Comparison of ENCODE assay signal across 8 cellular contexts in the genomic region with DNA sequence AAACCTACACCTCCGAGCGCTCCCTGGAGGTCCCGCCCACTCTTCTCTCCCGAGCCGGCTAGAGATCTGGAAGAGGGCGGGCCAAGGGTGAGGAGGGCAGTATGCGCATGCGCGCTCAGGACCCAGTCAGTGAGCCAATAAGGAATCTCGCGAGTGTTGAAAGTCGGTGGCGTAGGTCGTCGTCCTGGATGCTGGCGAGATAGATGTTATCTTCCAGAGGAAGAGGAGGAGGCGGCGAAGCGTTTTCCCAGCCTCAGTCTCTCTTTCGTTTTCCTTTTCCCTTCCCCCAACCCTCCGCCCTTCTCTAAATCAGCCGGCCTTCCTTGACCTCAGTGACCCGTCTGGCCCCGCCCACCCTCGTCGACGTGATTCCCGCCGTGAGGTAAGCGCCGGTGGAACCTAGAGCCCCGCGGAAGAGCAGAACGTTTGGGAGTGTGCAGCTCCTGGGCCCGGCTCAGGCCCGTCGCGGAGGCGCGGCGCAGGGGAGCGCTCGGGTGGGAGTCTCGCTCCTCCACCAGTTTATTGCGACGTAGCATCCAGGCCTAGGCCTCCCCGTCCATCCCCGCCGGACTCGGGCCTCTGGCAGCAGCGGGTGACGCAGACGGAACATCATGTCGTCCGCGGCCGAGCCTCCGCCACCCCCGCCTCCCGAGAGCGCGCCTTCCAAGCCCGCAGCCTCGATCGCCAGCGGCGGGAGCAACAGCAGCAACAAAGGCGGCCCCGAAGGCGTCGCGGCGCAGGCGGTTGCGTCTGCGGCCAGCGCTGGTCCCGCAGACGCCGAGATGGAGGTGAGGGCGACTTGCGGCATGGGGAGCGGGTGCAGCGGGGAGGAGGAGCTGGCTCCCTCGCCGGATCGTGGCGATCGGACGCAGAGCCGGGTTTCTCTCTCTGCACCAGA. TPM values are rescaled to one million over a fixed set of nuclear protein-coding genes. Genes with fewer than 3 reads are reported as not detected.
DNase-seq lines count a peak whose midpoint lies in the region; ATAC-seq lines count a peak whose summit lies in the region.

A gene with protein sequence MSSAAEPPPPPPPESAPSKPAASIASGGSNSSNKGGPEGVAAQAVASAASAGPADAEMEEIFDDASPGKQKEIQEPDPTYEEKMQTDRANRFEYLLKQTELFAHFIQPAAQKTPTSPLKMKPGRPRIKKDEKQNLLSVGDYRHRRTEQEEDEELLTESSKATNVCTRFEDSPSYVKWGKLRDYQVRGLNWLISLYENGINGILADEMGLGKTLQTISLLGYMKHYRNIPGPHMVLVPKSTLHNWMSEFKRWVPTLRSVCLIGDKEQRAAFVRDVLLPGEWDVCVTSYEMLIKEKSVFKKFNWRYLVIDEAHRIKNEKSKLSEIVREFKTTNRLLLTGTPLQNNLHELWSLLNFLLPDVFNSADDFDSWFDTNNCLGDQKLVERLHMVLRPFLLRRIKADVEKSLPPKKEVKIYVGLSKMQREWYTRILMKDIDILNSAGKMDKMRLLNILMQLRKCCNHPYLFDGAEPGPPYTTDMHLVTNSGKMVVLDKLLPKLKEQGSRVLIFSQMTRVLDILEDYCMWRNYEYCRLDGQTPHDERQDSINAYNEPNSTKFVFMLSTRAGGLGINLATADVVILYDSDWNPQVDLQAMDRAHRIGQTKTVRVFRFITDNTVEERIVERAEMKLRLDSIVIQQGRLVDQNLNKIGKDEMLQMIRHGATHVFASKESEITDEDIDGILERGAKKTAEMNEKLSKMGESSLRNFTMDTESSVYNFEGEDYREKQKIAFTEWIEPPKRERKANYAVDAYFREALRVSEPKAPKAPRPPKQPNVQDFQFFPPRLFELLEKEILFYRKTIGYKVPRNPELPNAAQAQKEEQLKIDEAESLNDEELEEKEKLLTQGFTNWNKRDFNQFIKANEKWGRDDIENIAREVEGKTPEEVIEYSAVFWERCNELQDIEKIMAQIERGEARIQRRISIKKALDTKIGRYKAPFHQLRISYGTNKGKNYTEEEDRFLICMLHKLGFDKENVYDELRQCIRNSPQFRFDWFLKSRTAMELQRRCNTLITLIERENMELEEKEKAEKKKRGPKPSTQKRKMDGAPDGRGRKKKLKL (plus strand): TSS at position 389 of the 898 bp plus-strand sequence. CDS start 223 bp downstream, at position 612.

- ATAC-seq in GM19328 (IDR thresholded peaks at IDR 0.05; ENCODE audit: unreplicated experiment): peak; percentile 83
- peak; percentile 80 for ATAC-seq in HG03520 (IDR thresholded peaks at IDR 0.05; ENCODE audit: unreplicated experiment)
- ATAC-seq in left colon: peak; percentile 91

- DNase-seq in NCI-H69 (lab: John Stamatoyannopoulos, UW) (peak; percentile 95), cortex of kidney (lab: John Stamatoyannopoulos, UW) (peak; percentile 93), left colon (peak; percentile 96 to 98)
- DNase-seq in activated CD4-positive, alpha-beta T cell treated with anti-CD3 and anti-CD28 coated beads, Interleukin-2, amount 10 ng/mL, durations not matched to agents 7 days and 5 days: peak; percentile 96
- peak; percentile 96 for DNase-seq in stimulated activated CD4-positive, alpha-beta T cell treated with anti-CD3 and anti-CD28 coated beads, Interleukin-1b, Interleukin-23, amount 100 ng/mL, for 48 hours

- H3K9me3 ChIP-seq in BLaER1: no peaks in the 10 kb centered on the region

- POLR2A ChIA-PET in activated CD4-positive, alpha-beta T cell treated with anti-CD3 and anti-CD28 coated beads, Interleukin-2, amount 10 ng/mL, durations not matched to agents 7 days and 5 days (lab: Charles Lee): interaction anchor here (0.6 to 0.7 kb wide), 2 partner anchors 16 to 296 kb away, joined by 4 read pairs; no protein-coding TSS in a partner anchor

- H3K27ac Mint-ChIP-seq in activated CD4-positive, alpha-beta T cell treated with anti-CD3 and anti-CD28 coated beads, Interleukin-2, amount 10 ng/mL, durations not matched to agents 7 days and 5 days: peak within 1 kb of the TSS; percentile 98

- H3K36me3 ChIP-seq in BLaER1: peaks cover 14% of the 10 kb centered on the region

- intact Hi-C loops in left colon (cut with DNase I, micrococcal nuclease): no loop called here

- peaks cover 33% of the 10 kb centered on the region for H3K4me1 ChIP-seq in BLaER1

- peak within 1 kb of the TSS; percentile 91 for H3K4me3 Mint-ChIP-seq in activated CD4-positive, alpha-beta T cell treated with anti-CD3 and anti-CD28 coated beads, Interleukin-2, amount 10 ng/mL, durations not matched to agents 7 days and 5 days

- H3K27me3 Mint-ChIP-seq in activated CD4-positive, alpha-beta T cell treated with anti-CD3 and anti-CD28 coated beads, Interleukin-2, amount 10 ng/mL, durations not matched to agents 7 days and 5 days: peaks cover 13% of the 10 kb centered on the region

- peak within 1 kb of the TSS; percentile 94 for H3K27ac ChIP-seq in BLaER1

- H3K27me3 ChIP-seq in BLaER1: no peaks in the 10 kb centered on the region

- peak within 1 kb of the TSS; percentile 94 for H3K9ac ChIP-seq in BLaER1

- H4K20me1 ChIP-seq in BLaER1: peaks cover 51% of the 10 kb centered on the region

- CTCF ChIA-PET in activated CD4-positive, alpha-beta T cell treated with anti-CD3 and anti-CD28 coated beads, Interleukin-2, amount 10 ng/mL, durations not matched to agents 7 days and 5 days (lab: Charles Lee): interaction anchor here (1.3 kb wide), 1 partner anchor 14 kb away, joined by 5 read pairs; no protein-coding TSS in a partner anchor

- peaks cover 21% of the 10 kb centered on the region for H3K36me3 Mint-ChIP-seq in activated CD4-positive, alpha-beta T cell treated with anti-CD3 and anti-CD28 coated beads, Interleukin-2, amount 10 ng/mL, durations not matched to agents 7 days and 5 days (ENCODE audit: low read depth)

- peak within 1 kb of the TSS; percentile 96 for H3K4me2 ChIP-seq in BLaER1

- H3K9me3 Mint-ChIP-seq in activated CD4-positive, alpha-beta T cell treated with anti-CD3 and anti-CD28 coated beads, Interleukin-2, amount 10 ng/mL, durations not matched to agents 7 days and 5 days: no peaks in the 10 kb centered on the region

- H3K4me3 ChIP-seq in BLaER1: peak within 1 kb of the TSS; percentile 97

- peaks cover 34% of the 10 kb centered on the region for H3K4me1 Mint-ChIP-seq in activated CD4-positive, alpha-beta T cell treated with anti-CD3 and anti-CD28 coated beads, Interleukin-2, amount 10 ng/mL, durations not matched to agents 7 days and 5 days

RNA-seq across cellular contexts. Expression of the gene that starts here (rescaled TPM):
- 10 to 100 TPM; 44.3 to 48.2 TPM for total RNA-seq in activated CD4-positive, alpha-beta T cell treated with anti-CD3 and anti-CD28 coated beads, Interleukin-2, amount 10 ng/mL, durations not matched to agents 7 days and 5 days
- 10 to 100 TPM; 29.1 to 33.3 TPM for total RNA-seq in left colon

Comparison
In these comparisons a context has a peak if more than half of its experiments do, and no peak if none do; other contexts are left out.
1. Peak in every context shown above with its lines: DNase-seq, ATAC-seq, H3K4me3 ChIP-seq and H3K27ac ChIP-seq.